9 cellular contexts compared by ENCODE assay signal in the genomic region with DNA sequence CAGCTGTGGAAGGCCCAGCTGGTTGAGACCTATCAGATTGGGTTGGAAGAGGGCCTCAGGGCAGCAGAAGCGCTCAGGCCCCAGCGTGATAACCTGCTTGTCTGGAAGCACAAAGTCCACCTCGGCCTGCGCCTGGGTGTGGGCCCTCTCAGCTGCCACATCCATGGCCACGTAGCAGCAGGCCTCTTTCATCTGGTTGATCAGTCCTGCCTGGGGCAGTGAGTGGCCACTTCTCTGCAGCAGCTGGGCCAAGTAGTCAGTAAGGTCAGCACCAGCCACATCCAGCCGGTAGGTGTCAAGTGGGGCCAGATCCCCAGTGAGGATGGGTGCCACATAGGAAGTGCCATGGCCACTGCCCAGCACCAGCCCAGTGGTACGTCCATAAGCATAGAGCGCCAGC. TPM values are rescaled to one million over a fixed set of nuclear protein-coding genes. Genes with fewer than 3 reads are reported as not detected.
"Had no signal": no experiment of that assay in that cellular context is flagged by ENCODE, and none has a peak within 500 bp of the region (broad histone marks: within the 10 kb centered on the region; RNA-seq: fewer than 3 reads in every experiment).

No MANE protein-coding gene starts in this region.

- H3K4me1 Mint-ChIP-seq: activated naive CD4-positive, alpha-beta T cell treated with anti-CD3 and anti-CD28 coated beads, Interleukin-2, amount 10 ng/mL, durations not matched to agents 7 days and 5 days had no signal

- DNase-seq: activated naive CD4-positive, alpha-beta T cell treated with anti-CD3 and anti-CD28 coated beads, Interleukin-2, amount 10 ng/mL, durations not matched to agents 7 days and 5 days; left lung; nephron progenitor cell; pancreas; sigmoid colon; T1000; uterus had no signal

- H3K27ac Mint-ChIP-seq: activated naive CD4-positive, alpha-beta T cell treated with anti-CD3 and anti-CD28 coated beads, Interleukin-2, amount 10 ng/mL, durations not matched to agents 7 days and 5 days; memory B cell; nephron progenitor cell had no signal

- H3K36me3 Mint-ChIP-seq: activated naive CD4-positive, alpha-beta T cell treated with anti-CD3 and anti-CD28 coated beads, Interleukin-2, amount 10 ng/mL, durations not matched to agents 7 days and 5 days; memory B cell had no signal

- H3K9me3 ChIP-seq: left lung, pancreas, sigmoid colon, uterus had no signal

- H3K27me3 ChIP-seq: pancreas had no signal

- H3K4me3 ChIP-seq: left lung, pancreas, sigmoid colon, uterus had no signal

- H3K4me3 Mint-ChIP-seq: activated naive CD4-positive, alpha-beta T cell treated with anti-CD3 and anti-CD28 coated beads, Interleukin-2, amount 10 ng/mL, durations not matched to agents 7 days and 5 days; memory B cell; nephron progenitor cell had no signal

- H3K36me3 ChIP-seq: left lung, pancreas, sigmoid colon, uterus had no signal

- H3K9me3 Mint-ChIP-seq: activated naive CD4-positive, alpha-beta T cell treated with anti-CD3 and anti-CD28 coated beads, Interleukin-2, amount 10 ng/mL, durations not matched to agents 7 days and 5 days; memory B cell; nephron progenitor cell had no signal

- H3K27ac ChIP-seq: left lung, pancreas, sigmoid colon, uterus, VCaP had no signal

RNA-seq across cellular contexts. Expression of gene CAMKV, which starts 3.9 kb away (rescaled TPM):
- total RNA-seq: left lung, sigmoid colon had no signal
